22 cellular contexts compared by ENCODE assay signal in the genomic region with DNA sequence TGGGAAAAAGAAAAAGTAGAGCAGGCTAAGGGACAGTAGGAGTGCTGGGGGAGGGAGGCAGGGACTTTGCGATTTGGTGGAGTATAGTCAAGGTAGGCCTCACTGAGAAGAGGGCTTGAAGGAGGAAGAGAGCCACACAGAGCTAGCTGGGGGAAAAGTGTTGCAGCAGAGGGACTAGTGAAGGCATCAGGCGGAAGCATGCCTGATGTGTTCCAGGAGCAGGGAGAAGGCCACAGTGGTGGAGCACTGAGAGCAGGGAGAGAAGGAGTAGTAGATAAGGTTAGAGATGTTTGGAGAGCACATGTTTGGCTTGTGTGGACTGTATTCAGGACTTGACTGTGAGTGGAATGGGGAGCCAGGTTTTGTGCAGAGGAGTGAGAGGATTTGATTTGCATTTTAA.
"Had no signal": no experiment of that assay in that cellular context is flagged by ENCODE, and none has a peak within 500 bp of the region (broad histone marks: within the 10 kb centered on the region; RNA-seq: fewer than 3 reads in every experiment).

No MANE protein-coding gene starts in this region.

- H3K27ac ChIP-seq: adrenal gland, ascending aorta, colonic mucosa, esophagus muscularis mucosa, left lung, thoracic aorta had no signal

- H3K36me3 Mint-ChIP-seq: activated naive CD8-positive, alpha-beta T cell had no signal

- H3K9me3 ChIP-seq: adrenal gland, ascending aorta, colonic mucosa, esophagus muscularis mucosa, left lung, thoracic aorta had no signal

- DNase-seq: activated CD4-positive, alpha-beta T cell treated with anti-CD3 and anti-CD28 coated beads for 4 hours; activated CD4-positive, alpha-beta T cell treated with anti-CD3 and anti-CD28 coated beads, Interleukin-2, amount 50 U/mL, for 48 hours; activated CD4-positive, CD25-positive, alpha-beta regulatory T cell; activated CD8-positive, alpha-beta memory T cell treated with anti-CD3 and anti-CD28 coated beads, Interleukin-2, amount 50 U/mL, for 48 hours; activated naive CD4-positive, alpha-beta T cell; activated T-cell treated with anti-CD3 and anti-CD28 coated beads, Interleukin-2, amount 50 U/mL, for 4 hours; adrenal gland; colonic mucosa; left lung; mammary epithelial cell; posterior cingulate gyrus; stimulated activated CD4-positive, alpha-beta T cell treated with anti-CD3 and anti-CD28 coated beads, Interleukin-4, amount 100 ng/mL, for 24 hours; stimulated activated naive CD4-positive, alpha-beta T cell treated with Interleukin-2 at 50 U/mL for 16 hours; SW 1271; T-helper 17 cell had no signal

- H3K36me3 ChIP-seq: adrenal gland, ascending aorta, colonic mucosa, esophagus muscularis mucosa, left lung, thoracic aorta had no signal

- H3K4me1 Mint-ChIP-seq: central memory CD8-positive, alpha-beta T cell; T-helper 17 cell had no signal

- H3K4me3 ChIP-seq: adrenal gland, ascending aorta, colonic mucosa, esophagus muscularis mucosa, left lung, thoracic aorta had no signal

- H3K4me1 ChIP-seq: colonic mucosa had no signal

- H3K9me3 Mint-ChIP-seq: activated T-helper 2 cell treated with anti-CD3 and anti-CD28 coated beads, Interferon-gamma antibody, Interleukin-2, Interleukin-4, amounts not matched to agents 10 μg/mL and 5 μg/mL and 100 μg/mL, durations not matched to agents 14 hours and 24 hours and 36 hours; central memory CD8-positive, alpha-beta T cell had no signal

- ATAC-seq: activated T-cell treated with anti-CD3 and anti-CD28 coated beads, Interleukin-2, amount 50 U/mL, for 4 hours; left lung; T-helper 17 cell had no signal

- H3K4me3 Mint-ChIP-seq: activated naive CD8-positive, alpha-beta T cell; activated T-cell treated with anti-CD3 and anti-CD28 coated beads, Interleukin-2, amount 50 U/mL, for 4 hours; central memory CD8-positive, alpha-beta T cell; nephron; T-helper 17 cell had no signal

- H3K27me3 ChIP-seq: adrenal gland, ascending aorta, colonic mucosa, esophagus muscularis mucosa had no signal

- H3K27ac Mint-ChIP-seq: activated naive CD8-positive, alpha-beta T cell; activated T-helper 2 cell treated with anti-CD3 and anti-CD28 coated beads, Interferon-gamma antibody, Interleukin-2, Interleukin-4, amounts not matched to agents 10 μg/mL and 5 μg/mL and 100 μg/mL, durations not matched to agents 14 hours and 24 hours and 36 hours; nephron; T-helper 17 cell had no signal
